In genomic region chr12:106715582-106715981, GRCh38 we compare ENCODE assay signal across 26 cellular contexts.
"Had no signal": no experiment of that assay in that cellular context is flagged by ENCODE, and none has a peak within 500 bp of the region (broad histone marks: within the 10 kb centered on the region; RNA-seq: fewer than 3 reads in every experiment).

No MANE protein-coding gene starts in this region.

- DNase-seq: heart left ventricle; islet precursor cell; lower lobe of right lung; mammary epithelial cell; mesenchymal stem cell; naive B cell; natural killer cell; nephron progenitor cell; occipital lobe; ovary; right lobe of liver; stimulated activated CD4-positive, alpha-beta T cell treated with anti-CD3 and anti-CD28 coated beads, Interleukin-1b, Interleukin-23, amount 100 ng/mL, for 48 hours; stimulated activated CD4-positive, alpha-beta T cell treated with anti-CD3 and anti-CD28 coated beads, Interleukin-4, amount 100 ng/mL, for 1 hour; stimulated activated naive B cell treated with anti-CD40 and anti-IgM and Interleukin-4, amounts not matched to agents 10 μg/mL and 1 μg/mL and 100 μg/mL, for 72 hours; stimulated activated naive CD8-positive, alpha-beta T cell treated with anti-CD3 and anti-CD28 coated beads, Interleukin-15, Interleukin-2, amounts not matched to agents 100 U/mL and 50 U/mL, for 24 hours; stomach; testis; thyroid gland; trophoblast cell; uterus had no signal

- H3K4me1 ChIP-seq: lower lobe of right lung, right atrium auricular region, stomach, testis, uterus had no signal

- H3K4me1 Mint-ChIP-seq: naive B cell; natural killer cell; stimulated activated naive B cell treated with anti-CD40 and anti-IgM and Interleukin-4, amounts not matched to agents 10 μg/mL and 1 μg/mL and 100 μg/mL, for 72 hours had no signal

- H3K4me3 Mint-ChIP-seq: naive B cell; natural killer cell; nephron progenitor cell; neural progenitor cell; stimulated activated naive B cell treated with anti-CD40 and anti-IgM and Interleukin-4, amounts not matched to agents 10 μg/mL and 1 μg/mL and 100 μg/mL, for 72 hours had no signal

- H3K9me3 ChIP-seq: heart left ventricle, lower lobe of right lung, neutrophil, ovary, right atrium auricular region, right lobe of liver, stomach, testis, thyroid gland, uterus had no signal

- H3K4me3 ChIP-seq: heart left ventricle, lower lobe of right lung, neural progenitor cell, ovary, right atrium auricular region, right lobe of liver, smooth muscle cell, stomach, testis, thyroid gland, uterus had no signal

- H3K27me3 Mint-ChIP-seq: progenitor cell of endocrine pancreas had no signal

- H3K9me3 Mint-ChIP-seq: natural killer cell; nephron progenitor cell; neural progenitor cell; stimulated activated naive B cell treated with anti-CD40 and anti-IgM and Interleukin-4, amounts not matched to agents 10 μg/mL and 1 μg/mL and 100 μg/mL, for 72 hours had no signal

- ATAC-seq: heart left ventricle; left lobe of liver; lower lobe of right lung; natural killer cell; right lobe of liver; stimulated activated naive B cell treated with anti-CD40 and anti-IgM and Interleukin-4, amounts not matched to agents 10 μg/mL and 1 μg/mL and 100 μg/mL, for 72 hours; stimulated activated naive CD8-positive, alpha-beta T cell treated with anti-CD3 and anti-CD28 coated beads, Interleukin-15, Interleukin-2, amounts not matched to agents 100 U/mL and 50 U/mL, for 24 hours had no signal

- H3K36me3 Mint-ChIP-seq: naive B cell; natural killer cell; stimulated activated naive B cell treated with anti-CD40 and anti-IgM and Interleukin-4, amounts not matched to agents 10 μg/mL and 1 μg/mL and 100 μg/mL, for 72 hours had no signal

- H3K9ac ChIP-seq: neural progenitor cell had no signal

- H3K27ac Mint-ChIP-seq: naive B cell; natural killer cell; nephron progenitor cell; progenitor cell of endocrine pancreas; stimulated activated naive B cell treated with anti-CD40 and anti-IgM and Interleukin-4, amounts not matched to agents 10 μg/mL and 1 μg/mL and 100 μg/mL, for 72 hours had no signal

- H3K36me3 ChIP-seq: heart left ventricle, lower lobe of right lung, neural progenitor cell, neutrophil, ovary, right atrium auricular region, right lobe of liver, stomach, thyroid gland, uterus had no signal

- H3K27me3 ChIP-seq: neural progenitor cell, ovary, right atrium auricular region, right lobe of liver, testis, thyroid gland, uterus had no signal

- H3K27ac ChIP-seq: heart left ventricle, lower lobe of right lung, neural progenitor cell, neutrophil, ovary, right atrium auricular region, right lobe of liver, stomach, testis, thyroid gland, uterus had no signal
